ENCODE assay signal across 10 cellular contexts in the genomic region with DNA sequence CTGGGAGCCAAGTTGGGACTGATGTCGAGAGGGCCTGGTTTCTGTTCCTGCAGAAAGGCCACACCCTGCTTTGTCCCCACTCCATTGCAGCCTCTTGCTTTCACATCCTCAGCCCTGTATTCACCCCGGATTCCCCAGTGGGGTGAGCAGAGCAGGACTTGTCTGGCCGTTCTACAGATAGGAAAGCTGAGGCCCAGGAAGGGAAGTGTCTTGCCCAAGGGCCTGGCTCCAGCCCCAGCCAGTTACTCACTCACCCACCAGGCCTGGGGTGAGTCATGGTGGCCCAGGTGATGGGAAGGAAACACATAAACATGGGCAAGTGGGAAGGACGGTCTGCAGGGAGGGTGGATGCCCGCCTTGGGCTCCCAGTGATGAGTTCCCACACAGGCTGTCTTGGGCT. TPM values are rescaled to one million over a fixed set of nuclear protein-coding genes. Genes with fewer than 3 reads are reported as not detected.
DNase-seq lines count a peak whose midpoint lies in the region; ATAC-seq, FAIRE-seq and TF ChIP-seq lines count a peak whose summit lies in the region.
"Had no signal": no experiment of that assay in that cellular context is flagged by ENCODE, and none has a peak within 500 bp of the region (broad histone marks: within the 10 kb centered on the region; RNA-seq: fewer than 3 reads in every experiment).

No MANE protein-coding gene starts in this region.

- TF ChIP-seq RAD21 in A549 (conservative IDR thresholded peaks at IDR 0.05 in 1 of 2, IDR thresholded peaks at IDR 0.05 in 1 of 2), result no peak

- no peaks in the 10 kb centered on the region for H3K9me3 ChIP-seq in A549

- CTCF ChIA-PET in A549 (lab: Yijun Ruan, JAX), result interaction anchor here (0.7 to 1.9 kb wide), 4 partner anchors 9 to 60 kb away, joined by 3 to 6 read pairs (median 3); no protein-coding TSS in a partner anchor

- WGBS in A549 (ENCODE audit: missing lambda C conversion rate), result 42% methylated on average over 5 of the region's 5 CpGs

- H3K4me1 ChIP-seq in A549, result peaks cover 12% of the 10 kb centered on the region

- no peak for TF ChIP-seq POLR2A in A549 (IDR thresholded peaks at IDR 0.05; ENCODE audit: low read length)

- FAIRE-seq in A549 (lab: Jason Lieb, UNC), result no peak

- H3K4me3 ChIP-seq in A549 (no peak overlapping the region), fibroblast of pulmonary artery (replicated peaks; ENCODE audit: low read depth, low read length) (no peak overlapping the region)

- ATAC-seq in A549 (peak; percentile 74 to 78), HG03460 (IDR thresholded peaks at IDR 0.05; ENCODE audit: unreplicated experiment) (no peak), GM19467 (IDR thresholded peaks at IDR 0.05; ENCODE audit: unreplicated experiment) (no peak), HG03378 (IDR thresholded peaks at IDR 0.05; ENCODE audit: unreplicated experiment) (no peak)
- ATAC-seq: activated CD8-positive, alpha-beta memory T cell treated with anti-CD3 and anti-CD28 coated beads, Interleukin-2, amount 10 ng/mL, durations not matched to agents 7 days and 5 days had no signal

- no peak for TF ChIP-seq EP300 in A549 (IDR thresholded peaks at IDR 0.05)

- POLR2A ChIA-PET in A549 (lab: Yijun Ruan, JAX), result no interaction called here

- peak overlapping the region in 1 of 2 experiments; percentile 57; a peak in 1 of 6 replicates for H3K27ac ChIP-seq in A549

- TF ChIP-seq CTCF in A549 (IDR thresholded peaks at IDR 0.05), result no peak
- no peak for TF ChIP-seq CTCF in GM20000 (IDR thresholded peaks at IDR 0.05; ENCODE audit: extremely low read depth, missing control alignments)
- no peak for TF ChIP-seq CTCF in fibroblast of pulmonary artery (IDR thresholded peaks at IDR 0.05; ENCODE audit: low read length, missing control alignments)

- H3K4me2 ChIP-seq in A549, result no peak overlapping the region

- DNase-seq in A549 (ENCODE audit: low read depth in 1 of 2, low spot score in 1 of 2) (peak; percentile 58 to 70), GM20000 (ENCODE audit: low spot score) (peak; percentile 71), RKO (ENCODE audit: low spot score) (peak; percentile 81), fibroblast of pulmonary artery (ENCODE audit: low read depth) (peak; percentile 90)
- DNase-seq in activated effector memory CD4-positive, alpha-beta T cell treated with anti-CD3 and anti-CD28 coated beads, Interleukin-2, amount 50 U/mL, for 16 hours, result no peak
- DNase-seq: activated CD8-positive, alpha-beta memory T cell treated with anti-CD3 and anti-CD28 coated beads, Interleukin-2, amount 10 ng/mL, durations not matched to agents 7 days and 5 days; DND-41 had no signal

TF ChIP-seq in A549, 52 proteins besides CTCF, POLR2A, EP300 and RAD21:
- TF ChIP-seq USF2 (IDR thresholded peaks at IDR 0.05) (no peak), FOSL2 (IDR thresholded peaks at IDR 0.05) (no peak), FOSL2 (CRISPR knock-in tag; IDR thresholded peaks at IDR 0.05) (peak; percentile 86), BCL3 (IDR thresholded peaks at IDR 0.05) (no peak)

RNA-seq across cellular contexts. Expression of gene DUSP7, which starts 6.1 kb away (rescaled TPM):
- polyA plus RNA-seq in A549 (2011; rRNA removed) (3.9 and 4.4 TPM in 2 replicates), A549 (2017; fragmentation: RNase III; extraction: RNeasy Plus Mini Kit Qiagen cat#74134 plus additional on column Dnase treatment) (4.8 TPM in 3 replicates)
- 8.3 and 11.0 TPM in 2 replicates for polyA plus RNA-seq in A549 (2012; cell fraction: cytosol; rRNA removed)
- polyA plus RNA-seq in A549 (2012; cell fraction: nucleus; rRNA removed), result 6.8 and 6.9 TPM in 2 replicates
- polyA minus RNA-seq in A549 (2011; rRNA and poly(A)+ RNA removed), result 9.3 and 11.8 TPM in 2 replicates

Comparison
In these comparisons a context has a peak if more than half of its experiments do, and no peak if none do; other contexts are left out.
1. ATAC-seq: peak in A549 (2 of 2); none in HG03460 (single experiment), GM19467 (single experiment) and HG03378 (single experiment).